Comparison of ENCODE assay signal across 11 cellular contexts in the genomic region with DNA sequence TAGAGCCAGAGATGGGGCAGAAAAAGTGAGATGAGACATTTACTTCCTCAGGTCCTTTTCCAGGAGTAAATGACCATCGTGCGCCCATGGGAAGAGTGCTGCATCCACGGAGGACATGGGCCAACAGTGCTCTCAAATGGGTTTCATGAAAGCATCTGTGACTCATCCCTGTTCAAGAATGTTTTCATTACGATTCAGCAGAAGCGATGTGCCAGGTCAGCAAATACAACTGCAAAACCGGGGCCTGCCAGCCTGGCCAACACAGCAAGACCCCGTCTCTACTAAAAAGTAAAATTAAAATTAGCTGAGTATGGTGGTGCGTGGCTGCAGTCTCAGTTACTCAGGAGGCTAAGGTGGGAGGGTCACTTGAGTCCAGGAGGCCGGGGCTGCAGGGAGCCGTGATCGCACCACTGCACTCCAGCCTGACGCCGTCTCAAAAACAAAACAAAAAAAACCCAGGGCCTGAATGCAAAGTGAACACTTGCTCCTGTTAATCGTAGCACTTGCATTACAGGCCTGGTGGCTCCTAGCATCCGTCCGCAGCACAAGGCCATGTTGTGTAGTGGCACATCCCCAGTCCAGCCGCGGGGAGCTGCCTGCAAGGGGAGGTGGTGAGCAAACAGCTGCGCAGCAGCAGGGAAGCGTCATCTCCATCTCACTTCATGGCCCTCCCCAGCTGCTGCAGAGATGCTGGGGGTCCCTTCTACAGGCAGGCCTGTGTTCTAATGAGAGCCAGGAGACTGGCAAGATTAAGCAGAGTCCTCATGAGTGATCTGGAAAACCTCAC.
DNase-seq lines count a peak whose midpoint lies in the region; ATAC-seq lines count a peak whose summit lies in the region.
"Had no signal": no experiment of that assay in that cellular context is flagged by ENCODE, and none has a peak within 500 bp of the region (broad histone marks: within the 10 kb centered on the region; RNA-seq: fewer than 3 reads in every experiment).

No MANE protein-coding gene starts in this region.

- peak overlapping the region; percentile 55 for H3K4me3 ChIP-seq in adipocyte (ENCODE audit: low read length)

- no peak for ATAC-seq in HG02973 (IDR thresholded peaks at IDR 0.05; ENCODE audit: unreplicated experiment)

- DNase-seq in SIG-M5 treated with dmso at 0.1 percent for 504 hours (lab: John Stamatoyannopoulos, UW; ENCODE audit: unreplicated experiment) (peak; percentile 14), SIG-M5 (lab: John Stamatoyannopoulos, UW) (no peak), adipocyte (ENCODE audit: low read depth) (no peak), iris pigment epithelial cell (ENCODE audit: low read depth) (peak; percentile 38), stromal cell of bone marrow (ENCODE audit: low read depth) (peak; percentile 70), NCI-H345 (lab: John Stamatoyannopoulos, UW) (no peak), C1 segment of cervical spinal cord (lab: John Stamatoyannopoulos, UW) (no peak)
- DNase-seq: activated CD4-positive, CD25-positive, alpha-beta regulatory T cell; NCI-H2081; Peyer's patch had no signal

- H3K4me1 ChIP-seq in adipocyte (ENCODE audit: control insufficient read depth, insufficient read depth, low read length) = peaks cover 33% of the 10 kb centered on the region

- H3K9ac ChIP-seq in adipocyte (ENCODE audit: low read length) = peak overlapping the region; percentile 71

- H3K27me3 ChIP-seq in adipocyte (replicated peaks; ENCODE audit: control insufficient read depth, insufficient read depth, low read length) = no peaks in the 10 kb centered on the region
- H3K27me3 ChIP-seq: Peyer's patch had no signal

- H3K36me3 ChIP-seq in adipocyte (ENCODE audit: control insufficient read depth, insufficient read depth, low read length, severe bottlenecking) = no peaks in the 10 kb centered on the region
- H3K36me3 ChIP-seq: Peyer's patch had no signal

- no peaks in the 10 kb centered on the region for H3K9me3 ChIP-seq in adipocyte (ENCODE audit: control insufficient read depth, low read length)
- H3K9me3 ChIP-seq: Peyer's patch had no signal

Comparison
In these comparisons a context has a peak if more than half of its experiments do, and no peak if none do; other contexts are left out.
1. DNase-seq: peak in SIG-M5 treated with dmso at 0.1 percent for 504 hours (single experiment), iris pigment epithelial cell (single experiment) and stromal cell of bone marrow (single experiment); none in SIG-M5 (single experiment), adipocyte (single experiment), NCI-H345 (single experiment) and C1 segment of cervical spinal cord (0 of 14).